17 cellular contexts compared by ENCODE assay signal in the genomic region with DNA sequence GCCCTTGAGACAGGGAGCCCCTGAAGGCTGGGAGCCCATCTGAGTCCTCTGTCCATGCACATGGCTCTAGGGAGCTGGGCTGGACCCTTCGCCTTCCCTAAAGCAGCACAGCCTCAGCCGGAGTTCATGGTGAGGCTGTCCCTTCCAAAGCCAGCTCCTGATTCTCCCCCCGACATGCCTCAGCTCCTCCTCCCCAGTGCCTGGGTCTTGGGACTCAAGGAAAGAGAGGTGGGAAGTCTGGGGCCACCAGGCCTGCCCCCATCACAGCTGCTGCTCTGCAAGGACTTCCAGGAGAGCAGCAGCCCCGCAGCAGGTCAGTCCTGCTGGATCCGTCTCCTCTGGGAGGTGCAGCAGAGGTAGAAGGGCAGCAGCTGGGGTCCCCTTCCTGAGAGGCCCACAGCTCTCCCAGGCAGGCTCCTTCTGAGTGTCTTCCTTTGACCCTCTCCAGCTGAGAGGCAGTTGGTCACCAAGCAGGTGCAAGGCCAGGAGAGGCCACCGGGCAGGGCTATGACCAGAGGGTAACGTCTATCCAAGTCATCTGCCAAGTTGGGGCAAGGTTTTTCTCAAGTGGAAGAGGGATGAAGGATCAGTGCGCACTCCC.
A peak's percentile ranks its signal among the peaks of the same experiment; 100 is the strongest.
DNase-seq lines count a peak whose midpoint lies in the region; ATAC-seq and TF ChIP-seq lines count a peak whose summit lies in the region.
"Had no signal": no experiment of that assay in that cellular context is flagged by ENCODE, and none has a peak within 500 bp of the region (broad histone marks: within the 10 kb centered on the region; RNA-seq: fewer than 3 reads in every experiment).

No MANE protein-coding gene starts in this region.

- H3K36me3 Mint-ChIP-seq in endodermal cell (ENCODE audit: low read depth): no peaks in the 10 kb centered on the region
- H3K36me3 Mint-ChIP-seq: CD14-positive monocyte; CD4-positive, alpha-beta memory T cell had no signal

- H4K8ac ChIP-seq in neuronal stem cell (ENCODE audit: low read depth, low read length): no peak overlapping the region

- H3K9me3 Mint-ChIP-seq in endodermal cell: no peaks in the 10 kb centered on the region

- peak overlapping the region; percentile 10 for H2BK5ac ChIP-seq in neuronal stem cell (ENCODE audit: low read length)

- no peak overlapping the region for H4K91ac ChIP-seq in neuronal stem cell (ENCODE audit: low read depth, low read length, poor library complexity)

- H3K9me3 ChIP-seq in endodermal cell (ENCODE audit: control insufficient read depth, low read length) (no peaks in the 10 kb centered on the region), neuronal stem cell (replicated peaks in 1 of 2; ENCODE audit: control insufficient read depth in 2 of 2, insufficient read depth in 1 of 2, low read depth in 1 of 2, low read length in 2 of 2) (peaks cover 0 to 1% of the 10 kb centered on the region in 2 donors)
- H3K9me3 ChIP-seq: BLaER1 had no signal

- no peak overlapping the region for H2AFZ ChIP-seq in neuronal stem cell (ENCODE audit: low read length)
- H2AFZ ChIP-seq: GM23248 had no signal

- DNase-seq in left cardiac atrium: peak; percentile 9
- DNase-seq in cardiac septum (ENCODE audit: low spot score): no peak
- DNase-seq in endodermal cell: no peak
- DNase-seq in neuronal stem cell (ENCODE audit: low spot score): no peak
- no peak for DNase-seq in NK-92 (lab: John Stamatoyannopoulos, UW; ENCODE audit: unreplicated experiment)
- no peak for DNase-seq in midbrain (lab: John Stamatoyannopoulos, UW)
- DNase-seq: 8988T; CD4-positive, alpha-beta memory T cell; DMS153; DMS79; GDM1 had no signal

- no peak overlapping the region for H3K27ac ChIP-seq in endodermal cell (ENCODE audit: low read depth, low read length)
- no peak overlapping the region for H3K27ac ChIP-seq in neuronal stem cell (replicated peaks; ENCODE audit: low read length)
- H3K27ac ChIP-seq: BLaER1, GM23248 had no signal

- H3K27me3 Mint-ChIP-seq in endodermal cell (ENCODE audit: insufficient read depth): peaks cover 14% of the 10 kb centered on the region

- peak; percentile 28 for TF ChIP-seq CTCF in endodermal cell (conservative IDR thresholded peaks at IDR 0.05)

- H2BK120ac ChIP-seq in neuronal stem cell (ENCODE audit: low read depth, low read length): peak overlapping the region; percentile 16

- peak overlapping the region; percentile 20 for H2AK5ac ChIP-seq in neuronal stem cell (ENCODE audit: low read depth, low read length)

- H3K36me3 ChIP-seq in endodermal cell (ENCODE audit: control insufficient read depth, insufficient read depth, low read length) (no peaks in the 10 kb centered on the region), neuronal stem cell (replicated peaks in 1 of 2; ENCODE audit: control insufficient read depth in 2 of 2, insufficient read depth in 2 of 2, low read length in 2 of 2) (no peaks in the 10 kb centered on the region)
- H3K36me3 ChIP-seq: BLaER1 had no signal

- H3K27me3 ChIP-seq in endodermal cell (ENCODE audit: control insufficient read depth, insufficient read depth, low read length, poor library complexity, severe bottlenecking) (no peaks in the 10 kb centered on the region), neuronal stem cell (ENCODE audit: control insufficient read depth in 3 of 3, insufficient read depth in 3 of 3, low read depth in 1 of 3, low read length in 3 of 3) (peaks cover 0 to 47% (median 0%) of the 10 kb centered on the region in 3 experiments)
- H3K27me3 ChIP-seq: BLaER1 had no signal

- no peak overlapping the region for H3K27ac Mint-ChIP-seq in endodermal cell
- H3K27ac Mint-ChIP-seq: CD4-positive, alpha-beta memory T cell had no signal

- H3K4me1 Mint-ChIP-seq in endodermal cell: peaks cover 11% of the 10 kb centered on the region
- H3K4me1 Mint-ChIP-seq: CD14-positive monocyte; CD4-positive, alpha-beta memory T cell had no signal

- ATAC-seq in left cardiac atrium: no peak
- ATAC-seq in HG02981 (IDR thresholded peaks at IDR 0.05; ENCODE audit: unreplicated experiment): no peak
- ATAC-seq: HCT116, HepG2 had no signal

- H3K4me3 Mint-ChIP-seq in endodermal cell: no peak overlapping the region
- H3K4me3 Mint-ChIP-seq: CD14-positive monocyte; CD4-positive, alpha-beta memory T cell had no signal

- no peak overlapping the region for H2BK15ac ChIP-seq in neuronal stem cell (ENCODE audit: low read length)

- 86 to 90% methylated on average over 4 to 8 of the region's 8 CpGs for WGBS in endodermal cell (ENCODE audit: insufficient coverage in 1 of 2, insufficient read length in 1 of 2), 2 experiments
- no CpG with 5 or more reads among the region's 8 CpGs for WGBS in neuronal stem cell (ENCODE audit: extremely low coverage in 2 of 2, insufficient read length in 2 of 2, insufficient replicate concordance in 1 of 2), 2 donors

- H2BK12ac ChIP-seq in neuronal stem cell (ENCODE audit: low read length): no peak overlapping the region

- no peak overlapping the region for H3K14ac ChIP-seq in neuronal stem cell (ENCODE audit: low read length)

- H3K18ac ChIP-seq in neuronal stem cell (ENCODE audit: low read length): peak overlapping the region; percentile 4

- no peak overlapping the region for H3K4me3 ChIP-seq in endodermal cell (ENCODE audit: low read length)
- no peak overlapping the region for H3K4me3 ChIP-seq in neuronal stem cell (ENCODE audit: low read length in 2 of 2)
- H3K4me3 ChIP-seq: BLaER1, GM23248 had no signal

- H3K79me1 ChIP-seq in neuronal stem cell (ENCODE audit: low read depth, low read length): no peaks in the 10 kb centered on the region

- H3K23ac ChIP-seq in neuronal stem cell (ENCODE audit: low read depth, low read length, poor library complexity): no peak overlapping the region

- H3K4me1 ChIP-seq in endodermal cell (ENCODE audit: control insufficient read depth, insufficient read depth, low read length): no peaks in the 10 kb centered on the region
- H3K4me1 ChIP-seq in neuronal stem cell (ENCODE audit: control insufficient read depth in 2 of 2, insufficient read depth in 1 of 2, low read depth in 1 of 2, low read length in 2 of 2): peaks cover 0 to 3% of the 10 kb centered on the region in 2 donors

- no peak overlapping the region for H3K4me2 ChIP-seq in neuronal stem cell (ENCODE audit: insufficient read depth, low read length, poor library complexity, severe bottlenecking)
- H3K4me2 ChIP-seq: BLaER1 had no signal

- H3K4ac ChIP-seq in neuronal stem cell (ENCODE audit: low read length): no peak overlapping the region

- intact Hi-C loops in left cardiac atrium (cut with DNase I): no loop called here
- intact Hi-C loops in cardiac septum (cut with DNase I): no loop called here

- no peak overlapping the region for H3K9ac ChIP-seq in endodermal cell (ENCODE audit: extremely low read depth, low read length, poor library complexity, severe bottlenecking)
- H3K9ac ChIP-seq in neuronal stem cell (ENCODE audit: low read depth, low read length, poor library complexity): no peak overlapping the region
- H3K9ac ChIP-seq: BLaER1, GM23248 had no signal
